30 cellular contexts compared by ENCODE assay signal in genomic region chr2:120052597-120052996, GRCh38. TPM values are rescaled to one million over a fixed set of nuclear protein-coding genes. Genes with fewer than 3 reads are reported as not detected.
DNase-seq lines count a peak whose midpoint lies in the region; TF ChIP-seq lines count a peak whose summit lies in the region.
"Had no signal": no experiment of that assay in that cellular context is flagged by ENCODE, and none has a peak within 500 bp of the region (broad histone marks: within the 10 kb centered on the region; RNA-seq: fewer than 3 reads in every experiment).

No MANE protein-coding gene starts in this region.

- H3K4me1 Mint-ChIP-seq in chondrocyte (ENCODE audit: low read depth) = peaks cover 15% of the 10 kb centered on the region
- H3K4me1 Mint-ChIP-seq in activated CD4-positive, alpha-beta memory T cell treated with anti-CD3 and anti-CD28 coated beads for 36 hours (ENCODE audit: low read depth) = no peaks in the 10 kb centered on the region
- H3K4me1 Mint-ChIP-seq: immature natural killer cell, neural crest cell had no signal

- intact Hi-C loops in activated CD4-positive, alpha-beta memory T cell treated with anti-CD3 and anti-CD28 coated beads for 36 hours (cut with micrococcal nuclease) = no loop called here

- H3K27ac Mint-ChIP-seq in chondrocyte (ENCODE audit: unreplicated experiment) = peak overlapping the region; percentile 57
- H3K27ac Mint-ChIP-seq in activated CD4-positive, alpha-beta memory T cell treated with anti-CD3 and anti-CD28 coated beads for 36 hours = no peak overlapping the region
- H3K27ac Mint-ChIP-seq: activated T-cell treated with anti-CD3 and anti-CD28 coated beads, Interleukin-2, amount 50 U/mL, for 72 hours; T-helper 1 cell treated with Interleukin-12 subunit alpha and Interleukin-12 subunit beta and Interleukin-4 antibody, amounts not matched to agents 30 μg/mL and 1 μg/mL, for 36 hours had no signal

- H3K9me3 Mint-ChIP-seq in chondrocyte (ENCODE audit: low read depth) = peaks cover 51% of the 10 kb centered on the region
- peaks cover 17% of the 10 kb centered on the region for H3K9me3 Mint-ChIP-seq in activated CD4-positive, alpha-beta memory T cell treated with anti-CD3 and anti-CD28 coated beads for 36 hours

- peaks cover 25% of the 10 kb centered on the region for H3K36me3 Mint-ChIP-seq in chondrocyte (ENCODE audit: low read depth)
- peaks cover 22% of the 10 kb centered on the region for H3K36me3 Mint-ChIP-seq in activated CD4-positive, alpha-beta memory T cell treated with anti-CD3 and anti-CD28 coated beads for 36 hours

- CTCF ChIA-PET in activated CD4-positive, alpha-beta memory T cell treated with anti-CD3 and anti-CD28 coated beads for 36 hours (lab: Charles Lee) = no interaction called here

- H3K4me3 ChIP-seq in AG10803 (ENCODE audit: low read length) = no peak overlapping the region
- H3K4me3 ChIP-seq in retinal pigment epithelial cell (ENCODE audit: low read length) = no peak overlapping the region
- H3K4me3 ChIP-seq: gastroesophageal sphincter, ovary, PC-9, uterus had no signal

- H3K4me3 Mint-ChIP-seq in chondrocyte (ENCODE audit: unreplicated experiment) = no peak overlapping the region
- H3K4me3 Mint-ChIP-seq in activated CD4-positive, alpha-beta memory T cell treated with anti-CD3 and anti-CD28 coated beads for 36 hours = no peak overlapping the region
- H3K4me3 Mint-ChIP-seq: activated T-cell treated with anti-CD3 and anti-CD28 coated beads, Interleukin-2, amount 50 U/mL, for 72 hours; immature natural killer cell; neural crest cell; T-helper 1 cell treated with Interleukin-12 subunit alpha and Interleukin-12 subunit beta and Interleukin-4 antibody, amounts not matched to agents 30 μg/mL and 1 μg/mL, for 36 hours had no signal

- DNase-seq in AG10803 (ENCODE audit: low read depth) (peak; percentile 41), HS-27A (ENCODE audit: low read depth) (peak; percentile 90), chondrocyte (ENCODE audit: low spot score) (no peak), retinal pigment epithelial cell (ENCODE audit: low read depth) (peak; percentile 58), DMS153 (lab: John Stamatoyannopoulos, UW) (no peak), NCI-H1694 (lab: John Stamatoyannopoulos, UW) (no peak)
- no peak for DNase-seq in activated CD4-positive, alpha-beta memory T cell treated with anti-CD3 and anti-CD28 coated beads for 36 hours
- DNase-seq in activated CD4-positive, alpha-beta T cell treated with anti-CD3 and anti-CD28 coated beads, Interleukin-2, amount 50 U/mL, for 4 hours = no peak
- DNase-seq: ACHN; activated naive CD4-positive, alpha-beta T cell; activated T-cell treated with anti-CD3 and anti-CD28 coated beads, Interleukin-2, amount 50 U/mL, for 72 hours; C1 segment of cervical spinal cord; DMS53; GDM1; hypothalamus; immature natural killer cell; Kasumi-1; left colon; mammary epithelial cell; NCI-H1417 treated with DMSO at 0.1 percent for 48 hours; NCI-H2081; NCI-H345; ovary; stimulated activated CD4-positive, alpha-beta T cell treated with anti-CD3 and anti-CD28 coated beads, Interleukin-2, amount 100 ng/mL, for 24 hours; stimulated activated naive CD8-positive, alpha-beta T cell treated with anti-CD3 and anti-CD28 coated beads, Interleukin-15, Interleukin-2, amounts not matched to agents 100 U/mL and 50 U/mL, for 24 hours; uterus had no signal

- TF ChIP-seq CTCF in AG10803 (conservative IDR thresholded peaks at IDR 0.05; ENCODE audit: low read length) (no peak), chondrocyte (IDR thresholded peaks at IDR 0.05) (no peak), retinal pigment epithelial cell (conservative IDR thresholded peaks at IDR 0.05; ENCODE audit: low read depth, low read length) (no peak)

- POLR2A ChIA-PET in activated CD4-positive, alpha-beta memory T cell treated with anti-CD3 and anti-CD28 coated beads for 36 hours (lab: Charles Lee) = no interaction called here

- H3K27me3 Mint-ChIP-seq in chondrocyte (ENCODE audit: low read depth) = no peaks in the 10 kb centered on the region
- no peaks in the 10 kb centered on the region for H3K27me3 Mint-ChIP-seq in activated CD4-positive, alpha-beta memory T cell treated with anti-CD3 and anti-CD28 coated beads for 36 hours

RNA-seq across cellular contexts. Expression of gene EPB41L5, which starts 39.7 kb away (rescaled TPM):
- 8.4 to 13.0 TPM (median 12.5 TPM) in 3 replicates for total RNA-seq in chondrocyte
- 1 to 10 TPM; 2.5 to 2.7 TPM for total RNA-seq in activated CD4-positive, alpha-beta memory T cell treated with anti-CD3 and anti-CD28 coated beads for 36 hours

Comparison
In these comparisons a context has a peak if more than half of its experiments do, and no peak if none do; other contexts are left out.
1. DNase-seq: peak in AG10803 (single experiment), HS-27A (single experiment) and retinal pigment epithelial cell (single experiment); none in chondrocyte (single experiment), DMS153 (single experiment), activated CD4-positive, alpha-beta memory T cell treated with anti-CD3 and anti-CD28 coated beads for 36 hours (single experiment), activated CD4-positive, alpha-beta T cell treated with anti-CD3 and anti-CD28 coated beads, Interleukin-2, amount 50 U/mL, for 4 hours (0 of 2) and NCI-H1694 (single experiment).